9 cellular contexts compared by ENCODE assay signal in genomic region chr11:113806403-113806802, GRCh38. TPM values are rescaled to one million over a fixed set of nuclear protein-coding genes. Genes with fewer than 3 reads are reported as not detected.
DNase-seq lines count a peak whose midpoint lies in the region; ATAC-seq and TF ChIP-seq lines count a peak whose summit lies in the region.
"Had no signal": no experiment of that assay in that cellular context is flagged by ENCODE, and none has a peak within 500 bp of the region (broad histone marks: within the 10 kb centered on the region; RNA-seq: fewer than 3 reads in every experiment).

No MANE protein-coding gene starts in this region.

- H3K4me3 Mint-ChIP-seq in brain = no peak overlapping the region

- no peak for TF ChIP-seq POLR2A in Peyer's patch (IDR thresholded peaks at IDR 0.05)

- POLR2A ChIA-PET in AG04449 (lab: Yijun Ruan, JAX) = no interaction called here

- H3K4me3 ChIP-seq in AG04449 (ENCODE audit: low read depth, low read length) (no peak overlapping the region), Peyer's patch (no peak overlapping the region)

- H3K27me3 ChIP-seq in Peyer's patch = no peaks in the 10 kb centered on the region

- peak; percentile 45 for TF ChIP-seq CTCF in AG04449 (IDR thresholded peaks at IDR 0.05; ENCODE audit: insufficient read depth, low read length, missing control alignments)
- TF ChIP-seq CTCF in GM12873 (IDR thresholded peaks at IDR 0.05; ENCODE audit: insufficient read depth, low read depth, low read length, missing control alignments) = peak; percentile 68
- peak; percentile 25 to 49 for TF ChIP-seq CTCF in brain (conservative IDR thresholded peaks at IDR 0.05)
- TF ChIP-seq CTCF in Peyer's patch (IDR thresholded peaks at IDR 0.05) = peak in 3 of 6 experiments; percentile 23 to 31 (median 25)

- no peaks in the 10 kb centered on the region for H3K4me1 Mint-ChIP-seq in brain

- no peak overlapping the region for H3K27ac ChIP-seq in Peyer's patch

- peaks cover 77% of the 10 kb centered on the region for H3K36me3 Mint-ChIP-seq in brain

- no peaks in the 10 kb centered on the region for H3K9me3 ChIP-seq in Peyer's patch

- H3K36me3 ChIP-seq in Peyer's patch = peaks cover 0 to 73% (median 3%) of the 10 kb centered on the region in 3 donors

- H3K27ac Mint-ChIP-seq in brain = peak overlapping the region in 1 of 5 experiments; percentile 57

- no peaks in the 10 kb centered on the region for H3K27me3 Mint-ChIP-seq in brain

- no peaks in the 10 kb centered on the region for H3K9me3 Mint-ChIP-seq in brain

- no peak for DNase-seq in AG04449 (ENCODE audit: low read depth, low spot score)
- DNase-seq in NCI-H146 (lab: John Stamatoyannopoulos, UW) = peak; percentile 44
- DNase-seq in lung microvascular endothelial cell (ENCODE audit: low read depth in 2 of 2) = peak; percentile 40 to 50
- DNase-seq in Peyer's patch = no peak

- H3K4me1 ChIP-seq in Peyer's patch = no peaks in the 10 kb centered on the region

- ATAC-seq in HG02840 (IDR thresholded peaks at IDR 0.05; ENCODE audit: low FRiP score, unreplicated experiment) = no peak
- ATAC-seq in activated CD4-positive, CD25-positive, alpha-beta regulatory T cell treated with anti-CD3 and anti-CD28 coated beads, Interleukin-2, amount 50 U/mL, for 24 hours = no peak

- CTCF ChIA-PET in AG04449 (lab: Yijun Ruan, JAX) = interaction anchor here (0.6 to 6.3 kb wide), 7 partner anchors 9 to 462 kb away, joined by 3 to 45 read pairs (median 4); no protein-coding TSS in a partner anchor

RNA-seq across cellular contexts. Expression of gene CLDN25, which starts 26.8 kb away (rescaled TPM):
- polyA plus RNA-seq in brain (ENCODE audit: insufficient read depth, low read depth, low replicate concordance) = not detected
- total RNA-seq in lung microvascular endothelial cell (not detected in 2 replicates), Peyer's patch (not detected)
- total RNA-seq: urinary bladder had no signal
- polyA plus RNA-seq: urinary bladder had no signal

RNA-seq across cellular contexts. Expression of gene ZW10, which starts 32.9 kb away (rescaled TPM):
- 13.2 TPM for polyA plus RNA-seq in brain (ENCODE audit: insufficient read depth, low read depth, low replicate concordance)
- total RNA-seq in lung microvascular endothelial cell (12.5 and 14.2 TPM in 2 replicates), Peyer's patch (10 to 100 TPM in 2 of 4 donors, 1 to 10 TPM in 2; 8.7 to 25.6 (median 9.7) TPM)

Comparison
In these comparisons a context has a peak if more than half of its experiments do, and no peak if none do; other contexts are left out.
1. DNase-seq: peak in NCI-H146 (single experiment) and lung microvascular endothelial cell (2 of 2); none in AG04449 (single experiment) and Peyer's patch (0 of 3).